Comparison of ENCODE assay signal across 19 cellular contexts in genomic region chr6:90072961-90073464, GRCh38.
DNase-seq lines count a peak whose midpoint lies in the region; ATAC-seq, FAIRE-seq and TF ChIP-seq lines count a peak whose summit lies in the region.
"Had no signal": no experiment of that assay in that cellular context is flagged by ENCODE, and none has a peak within 500 bp of the region (broad histone marks: within the 10 kb centered on the region; RNA-seq: fewer than 3 reads in every experiment).

No MANE protein-coding gene starts in this region.

- H3K4me1 Mint-ChIP-seq in CD4-positive, CD25-positive, alpha-beta regulatory T cell: peaks cover 4 to 91% (median 37%) of the 10 kb centered on the region in 4 donors
- H3K4me1 Mint-ChIP-seq in activated B cell treated with CpG ODN at 0.5 μM for 24 hours (peaks cover 87% of the 10 kb centered on the region), memory B cell (peaks cover 57% of the 10 kb centered on the region)

- H3K4me1 ChIP-seq in CD4-positive, CD25-positive, alpha-beta regulatory T cell (ENCODE audit: control insufficient read depth, insufficient read depth, low read length, poor library complexity, severe bottlenecking): no peaks in the 10 kb centered on the region
- H3K4me1 ChIP-seq in HEK293 (ENCODE audit: control insufficient read depth, insufficient read depth, low read length) (peaks cover 10% of the 10 kb centered on the region; the same call in 1 of the 2 replicates), OCI-LY7 (ENCODE audit: insufficient read depth, low read length, poor library complexity, severe bottlenecking) (peaks cover 7% of the 10 kb centered on the region)
- H3K4me1 ChIP-seq: colonic mucosa, left lung, right atrium auricular region had no signal

- no peak overlapping the region for H3K4me3 ChIP-seq in CD4-positive, CD25-positive, alpha-beta regulatory T cell (ENCODE audit: low read depth, low read length)
- no peak overlapping the region for H3K4me3 ChIP-seq in HEK293 (ENCODE audit: low read depth, low read length)
- no peak overlapping the region for H3K4me3 ChIP-seq in OCI-LY7 (ENCODE audit: low read depth, low read length, poor library complexity, severe bottlenecking)
- H3K4me3 ChIP-seq: colonic mucosa, esophagus squamous epithelium, hepatocyte, left lung, right atrium auricular region had no signal

- peak in 1 of 2 donors; percentile 28 for ATAC-seq in CD4-positive, CD25-positive, alpha-beta regulatory T cell (ENCODE audit: low read depth in 2 of 2)
- ATAC-seq in activated B cell treated with CpG ODN at 0.5 μM for 24 hours (ENCODE audit: low read depth) (peak; percentile 45), memory B cell (ENCODE audit: low read depth) (no peak)
- ATAC-seq: left lung had no signal

- peaks cover 20% of the 10 kb centered on the region; the same call in 1 of the 2 replicates for H4K20me1 ChIP-seq in OCI-LY7 (ENCODE audit: insufficient read depth, low read length)

- H3K36me3 Mint-ChIP-seq in CD4-positive, CD25-positive, alpha-beta regulatory T cell: peaks cover 26% of the 10 kb centered on the region
- H3K36me3 Mint-ChIP-seq in activated B cell treated with CpG ODN at 0.5 μM for 24 hours (ENCODE audit: low read depth) (peaks cover 70% of the 10 kb centered on the region), memory B cell (peaks cover 27% of the 10 kb centered on the region)
- H3K36me3 Mint-ChIP-seq: CD14-positive monocyte had no signal

- peak in 1 of 3 donors; percentile 28 for DNase-seq in CD4-positive, CD25-positive, alpha-beta regulatory T cell
- DNase-seq in activated B cell treated with CpG ODN at 0.5 μM for 24 hours: no peak
- DNase-seq in memory B cell (ENCODE audit: low spot score in 2 of 2): no peak
- no peak for DNase-seq in OCI-LY7 (ENCODE audit: low spot score)
- no peak for DNase-seq in NCI-H1092 (lab: John Stamatoyannopoulos, UW)
- DNase-seq in AG20443 (ENCODE audit: low spot score): no peak
- no peak for DNase-seq in GM12892 (ENCODE audit: insufficient read length)
- DNase-seq: colonic mucosa; esophagus squamous epithelium; GDM1; GOT3; left lung; NCI-H187; stimulated activated CD4-positive, alpha-beta T cell treated with anti-CD3 and anti-CD28 coated beads, Interleukin-2, amount 100 ng/mL, for 48 hours had no signal

- H3K9me2 ChIP-seq in OCI-LY7 (ENCODE audit: insufficient read depth, low read length): no peaks in the 10 kb centered on the region

- no TSS peak for BruUV-seq in OCI-LY7 (replicated peaks; lab: Mats Ljungman, UMichigan)

- H3K27me3 ChIP-seq in CD4-positive, CD25-positive, alpha-beta regulatory T cell (ENCODE audit: control insufficient read depth, insufficient read depth, low read length): peaks cover 3% of the 10 kb centered on the region
- H3K27me3 ChIP-seq: colonic mucosa, esophagus squamous epithelium, hepatocyte, left lung, right atrium auricular region had no signal

- peaks cover 33% of the 10 kb centered on the region for H3K27me3 Mint-ChIP-seq in CD4-positive, CD25-positive, alpha-beta regulatory T cell
- H3K27me3 Mint-ChIP-seq in activated B cell treated with CpG ODN at 0.5 μM for 24 hours (no peaks in the 10 kb centered on the region), memory B cell (no peaks in the 10 kb centered on the region)

- peak overlapping the region; percentile 34 to 82 (median 49) for H3K27ac Mint-ChIP-seq in CD4-positive, CD25-positive, alpha-beta regulatory T cell
- H3K27ac Mint-ChIP-seq in activated B cell treated with CpG ODN at 0.5 μM for 24 hours: peak overlapping the region; percentile 61
- peak overlapping the region; percentile 66 for H3K27ac Mint-ChIP-seq in memory B cell
- H3K27ac Mint-ChIP-seq: CD14-positive monocyte, nephron had no signal

- peak overlapping the region in 2 of 4 donors; percentile 42 to 72 for H3K4me3 Mint-ChIP-seq in CD4-positive, CD25-positive, alpha-beta regulatory T cell
- H3K4me3 Mint-ChIP-seq in activated B cell treated with CpG ODN at 0.5 μM for 24 hours (peak overlapping the region; percentile 50), memory B cell (no peak overlapping the region)
- H3K4me3 Mint-ChIP-seq: CD14-positive monocyte, nephron had no signal

- TF ChIP-seq CTCF in HEK293 (tag by site-specific recombination; IDR thresholded peaks at IDR 0.05) (no peak), activated B cell treated with CpG ODN at 0.5 μM for 24 hours (IDR thresholded peaks at IDR 0.05) (no peak), OCI-LY7 (conservative IDR thresholded peaks at IDR 0.05; ENCODE audit: low read length) (no peak)

- POLR2A ChIA-PET in HEK293 (lab: Yijun Ruan, JAX) (interaction anchor here (0.6 kb wide), 1 partner anchor 505 kb away, joined by 3 read pairs; no protein-coding TSS in a partner anchor), activated B cell treated with CpG ODN at 0.5 μM for 24 hours (lab: Charles Lee) (interaction anchor here (0.6 to 3.2 kb wide), 8 partner anchors 10 to 210 kb away, joined by 3 to 15 read pairs (median 3); no protein-coding TSS in a partner anchor), OCI-LY7 (lab: Charles Lee) (interaction anchor here (0.6 kb wide), 1 partner anchor 13 kb away, joined by 3 read pairs; no protein-coding TSS in a partner anchor)

- H3K79me2 ChIP-seq in OCI-LY7 (ENCODE audit: insufficient read depth, low read depth, low read length): peaks cover 24% of the 10 kb centered on the region
- H3K79me2 ChIP-seq: hepatocyte had no signal

- intact Hi-C loops in activated B cell treated with CpG ODN at 0.5 μM for 24 hours (cut with micrococcal nuclease) (loop anchor here (10.0 kb wide), 2 partner anchors 48 to 128 kb away; no protein-coding TSS in a partner anchor), OCI-LY7 (cut with micrococcal nuclease; ENCODE audit: unreplicated experiment) (no loop called here)

- no peaks in the 10 kb centered on the region for H3K9me3 ChIP-seq in CD4-positive, CD25-positive, alpha-beta regulatory T cell (ENCODE audit: control insufficient read depth in 2 of 2, low read length in 2 of 2)
- no peaks in the 10 kb centered on the region for H3K9me3 ChIP-seq in HEK293 (ENCODE audit: control insufficient read depth, insufficient read depth, low read depth, low read length)
- no peaks in the 10 kb centered on the region for H3K9me3 ChIP-seq in OCI-LY7 (ENCODE audit: low read length)
- H3K9me3 ChIP-seq: colonic mucosa, esophagus squamous epithelium, left lung, right atrium auricular region had no signal

- no peak for TF ChIP-seq POLR2A in GM12892 (IDR thresholded peaks at IDR 0.05; ENCODE audit: low read depth, low read length)

- no peak overlapping the region for H2AFZ ChIP-seq in OCI-LY7 (ENCODE audit: low read length)
- H2AFZ ChIP-seq: hepatocyte had no signal

- no peaks in the 10 kb centered on the region for H3K36me3 ChIP-seq in CD4-positive, CD25-positive, alpha-beta regulatory T cell (ENCODE audit: control insufficient read depth, insufficient read depth, low read length)
- H3K36me3 ChIP-seq in HEK293 (ENCODE audit: control insufficient read depth in 2 of 2, insufficient read depth in 1 of 2, low read length in 2 of 2): no peaks in the 10 kb centered on the region
- peaks cover 62% of the 10 kb centered on the region for H3K36me3 ChIP-seq in OCI-LY7 (ENCODE audit: insufficient read depth, low read length)
- H3K36me3 ChIP-seq: colonic mucosa, esophagus squamous epithelium, left lung, right atrium auricular region had no signal

- CTCF ChIA-PET in HEK293 (lab: Yijun Ruan, JAX) (no interaction called here), activated B cell treated with CpG ODN at 0.5 μM for 24 hours (lab: Charles Lee) (interaction anchor here (1.0 to 1.8 kb wide), 4 partner anchors 23 to 143 kb away, joined by 3 to 6 read pairs (median 4); no protein-coding TSS in a partner anchor), OCI-LY7 (lab: Charles Lee; ENCODE audit: unreplicated experiment) (no interaction called here)

- H3K27ac ChIP-seq in CD4-positive, CD25-positive, alpha-beta regulatory T cell (ENCODE audit: insufficient read depth, low read length, poor library complexity, severe bottlenecking): no peak overlapping the region
- H3K27ac ChIP-seq in HEK293 (ENCODE audit: extremely low read depth, low read depth, low read length) (no peak overlapping the region), OCI-LY7 (ENCODE audit: low read depth, low read length, poor library complexity, severe bottlenecking) (no peak overlapping the region)
- H3K27ac ChIP-seq: colonic mucosa, esophagus squamous epithelium, hepatocyte, left lung, right atrium auricular region had no signal

- FAIRE-seq in GM12892 (lab: Jason Lieb, UNC): no peak

- no peak overlapping the region for H3K4me2 ChIP-seq in OCI-LY7 (ENCODE audit: low read length)
- H3K4me2 ChIP-seq: hepatocyte had no signal

- no peaks in the 10 kb centered on the region for H3K9me3 Mint-ChIP-seq in CD4-positive, CD25-positive, alpha-beta regulatory T cell
- H3K9me3 Mint-ChIP-seq in activated B cell treated with CpG ODN at 0.5 μM for 24 hours (no peaks in the 10 kb centered on the region), memory B cell (no peaks in the 10 kb centered on the region)
- H3K9me3 Mint-ChIP-seq: CD14-positive monocyte, nephron had no signal

TF ChIP-seq in HEK293, 187 proteins besides CTCF, POLR2A, EP300 and RAD21 (continues in another document):
- peak; percentile 73; the same call in 1 of the 2 replicates for TF ChIP-seq ZNF629 (tag by site-specific recombination; IDR thresholded peaks at IDR 0.05)
- TF ChIP-seq KLF10 (tag by site-specific recombination; IDR thresholded peaks at IDR 0.05): peak; percentile 22; the same call in 1 of the 2 replicates
- TF ChIP-seq INSM2 (tag by site-specific recombination; IDR thresholded peaks at IDR 0.05): 0 out of 2 replicates have a peak, but pooled peaks have one; percentile 57
- no peak for TF ChIP-seq ZNF664 (tag by site-specific recombination; IDR thresholded peaks at IDR 0.05)
- TF ChIP-seq GLIS2 (tag by site-specific recombination; IDR thresholded peaks at IDR 0.05): no peak
- no peak for TF ChIP-seq ZNF830 (tag by site-specific recombination; IDR thresholded peaks at IDR 0.05; ENCODE audit: low read depth)
- no peak for TF ChIP-seq ZNF658 (tag by site-specific recombination; IDR thresholded peaks at IDR 0.05)
- TF ChIP-seq OVOL3 (tag by site-specific recombination; IDR thresholded peaks at IDR 0.05): no peak
- no peak for TF ChIP-seq REPIN1 (tag by site-specific recombination; IDR thresholded peaks at IDR 0.05; ENCODE audit: low read depth)
- 0 out of 2 replicates have a peak, but pooled peaks have one; percentile 17 for TF ChIP-seq ZNF324 (tag by site-specific recombination; IDR thresholded peaks at IDR 0.05)
